Comparison of ENCODE assay signal across 7 cellular contexts in genomic region chr7:102439963-102440795, GRCh38. TPM values are rescaled to one million over a fixed set of nuclear protein-coding genes. Genes with fewer than 3 reads are reported as not detected.
DNase-seq lines count a peak whose midpoint lies in the region; ATAC-seq and TF ChIP-seq lines count a peak whose summit lies in the region.
"Had no signal": no experiment of that assay in that cellular context is flagged by ENCODE, and none has a peak within 500 bp of the region (broad histone marks: within the 10 kb centered on the region; RNA-seq: fewer than 3 reads in every experiment).

No MANE protein-coding gene starts in this region.

- H3K9me3 ChIP-seq in SK-N-SH: no peaks in the 10 kb centered on the region

- POLR2A ChIA-PET in SK-N-SH (lab: Yijun Ruan, JAX): interaction anchor here (0.6 kb wide), 1 partner anchor 8 kb away, joined by 3 read pairs; no protein-coding TSS in a partner anchor

- H3K4me2 ChIP-seq in SK-N-SH: peak overlapping the region; percentile 59

- H3K27ac ChIP-seq in SK-N-SH (ENCODE audit: low read depth in 2 of 2, low read length in 1 of 2): peak overlapping the region; percentile 41 to 69

- H3F3A ChIP-seq in SK-N-SH (replicated peaks; ENCODE audit: insufficient read depth): peaks cover 12% of the 10 kb centered on the region

- H3K79me2 ChIP-seq in SK-N-SH (ENCODE audit: insufficient read depth): peaks cover 50% of the 10 kb centered on the region

- H4K20me1 ChIP-seq in SK-N-SH (ENCODE audit: insufficient read depth): no peaks in the 10 kb centered on the region

- H3K9ac ChIP-seq in SK-N-SH: peak overlapping the region; percentile 14; the same call in 1 of the 2 replicates

- H3K4me1 ChIP-seq in SK-N-SH (ENCODE audit: control insufficient read depth in 1 of 2, insufficient read depth in 2 of 2, low read depth in 1 of 2, low read length in 1 of 2): peaks cover 7 to 12% of the 10 kb centered on the region in 2 experiments; a peak in 2 of 4 replicates

- no peak for TF ChIP-seq CTCF in SK-N-SH (IDR thresholded peaks at IDR 0.05)

- CTCF ChIA-PET in SK-N-SH (lab: Yijun Ruan, JAX): interaction anchor here (1.0 to 6.5 kb wide), 6 partner anchors 10 to 167 kb away, joined by 3 to 40 read pairs (median 4); partner anchors contain the start of gene PRKRIP1

- H3K27me3 ChIP-seq in SK-N-SH (ENCODE audit: insufficient read depth): no peaks in the 10 kb centered on the region

- peaks cover 2 to 52% of the 10 kb centered on the region in 2 experiments for H3K36me3 ChIP-seq in SK-N-SH (replicated peaks in 1 of 2; ENCODE audit: control insufficient read depth in 1 of 2, insufficient read depth in 2 of 2, low read length in 1 of 2)

- DNase-seq in C1 segment of cervical spinal cord (lab: John Stamatoyannopoulos, UW): peak in 8 of 14 donors; percentile 9 to 80 (median 19)
- DNase-seq in SK-N-SH: peak; percentile 40
- DNase-seq in islet precursor cell: peak; percentile 96
- no peak for DNase-seq in DMS114 treated with DMSO at 0.1 percent for 48 hours (lab: John Stamatoyannopoulos, UW; ENCODE audit: unreplicated experiment)
- DNase-seq in Kasumi-1 (lab: John Stamatoyannopoulos, UW): no peak
- DNase-seq: NCI-H146 had no signal

- WGBS in SK-N-SH (ENCODE audit: low lambda C conversion rate): 40% methylated on average over 17 of the region's 17 CpGs

- no peaks in the 10 kb centered on the region for H3K9me2 ChIP-seq in SK-N-SH

- no peak; a peak in 1 of 4 replicates for TF ChIP-seq EP300 in SK-N-SH (IDR thresholded peaks at IDR 0.05; ENCODE audit: borderline replicate concordance in 1 of 2, low read depth in 1 of 2, low read length in 1 of 2)

- peak overlapping the region; percentile 6; the same call in 1 of the 2 replicates for H2AFZ ChIP-seq in SK-N-SH (ENCODE audit: low read depth)

- no peak overlapping the region for H3K4me3 ChIP-seq in SK-N-SH (ENCODE audit: low read depth in 2 of 2, low read length in 1 of 2)

- no peak for ATAC-seq in GM21786 (IDR thresholded peaks at IDR 0.05; ENCODE audit: unreplicated experiment)

- no peak for TF ChIP-seq RAD21 in SK-N-SH (IDR thresholded peaks at IDR 0.05; ENCODE audit: low read length)

TF ChIP-seq in SK-N-SH, 30 proteins besides CTCF, POLR2A, EP300 and RAD21:
- TF ChIP-seq FOSL2 (IDR thresholded peaks at IDR 0.05; ENCODE audit: borderline replicate concordance, low read depth): peak; percentile 95
- no peak for TF ChIP-seq SIN3A (IDR thresholded peaks at IDR 0.05; ENCODE audit: borderline replicate concordance, low read depth, low read length)
- TF ChIP-seq TCF12 (IDR thresholded peaks at IDR 0.05): peak; percentile 66; the same call in 1 of the 2 replicates
- 0 out of 2 replicates have a peak, but pooled peaks have one; percentile 64 for TF ChIP-seq TEAD4 (IDR thresholded peaks at IDR 0.05; ENCODE audit: borderline replicate concordance, insufficient read depth)
- no peak for TF ChIP-seq USF1 (IDR thresholded peaks at IDR 0.05; ENCODE audit: borderline replicate concordance, low read depth)
- TF ChIP-seq PBX3 (IDR thresholded peaks at IDR 0.05): peak; percentile 59
- TF ChIP-seq GABPA (IDR thresholded peaks at IDR 0.05; ENCODE audit: low read depth): no peak
- TF ChIP-seq RXRA (IDR thresholded peaks at IDR 0.05; ENCODE audit: borderline replicate concordance, low read depth): no peak
- TF ChIP-seq MEF2A (IDR thresholded peaks at IDR 0.05; ENCODE audit: borderline replicate concordance, low read depth): no peak
- TF ChIP-seq POLR2AphosphoS5 (IDR thresholded peaks at IDR 0.05; ENCODE audit: low read depth, low read length): peak; percentile 31; the same call in 1 of the 2 replicates
- TF ChIP-seq JUND (IDR thresholded peaks at IDR 0.05): peak; percentile 88; the same call in 1 of the 2 replicates
- peak; percentile 96 for TF ChIP-seq NFIC (IDR thresholded peaks at IDR 0.05; ENCODE audit: borderline replicate concordance)
- TF ChIP-seq NRF1 (IDR thresholded peaks at IDR 0.05; ENCODE audit: low read depth, low read length): no peak

RNA-seq across cellular contexts. Expression of gene ORAI2, which starts 6.8 kb away (rescaled TPM):
- polyA plus RNA-seq in SK-N-SH (2012; rRNA removed): 78.7 and 85.8 TPM in 2 replicates
- 45.2 and 61.9 TPM in 2 replicates for polyA plus RNA-seq in SK-N-SH (2012; cell fraction: cytosol; rRNA removed)
- polyA plus RNA-seq in SK-N-SH (2012; cell fraction: nucleus; rRNA removed): 38.0 and 52.2 TPM in 2 replicates

RNA-seq across cellular contexts. Expression of gene ALKBH4, which starts 24.5 kb away (rescaled TPM):
- polyA plus RNA-seq in SK-N-SH (2012; rRNA removed): 13.7 and 18.1 TPM in 2 replicates
- 7.6 and 13.8 TPM in 2 replicates for polyA plus RNA-seq in SK-N-SH (2012; cell fraction: cytosol; rRNA removed)
- polyA plus RNA-seq in SK-N-SH (2012; cell fraction: nucleus; rRNA removed): 6.0 and 10.8 TPM in 2 replicates

RNA-seq across cellular contexts. Expression of gene LRWD1, which starts 24.6 kb away (rescaled TPM):
- polyA plus RNA-seq in SK-N-SH (2012; rRNA removed): 44.9 and 53.2 TPM in 2 replicates
- polyA plus RNA-seq in SK-N-SH (2012; cell fraction: cytosol; rRNA removed): 21.1 and 32.5 TPM in 2 replicates
- 89.9 and 156 TPM in 2 replicates for polyA plus RNA-seq in SK-N-SH (2012; cell fraction: nucleus; rRNA removed)

RNA-seq across cellular contexts. Expression of gene POLR2J, which starts 38.5 kb away (rescaled TPM):
- 290 and 299 TPM in 2 replicates for polyA plus RNA-seq in SK-N-SH (2012; rRNA removed)
- 218 and 258 TPM in 2 replicates for polyA plus RNA-seq in SK-N-SH (2012; cell fraction: cytosol; rRNA removed)
- polyA plus RNA-seq in SK-N-SH (2012; cell fraction: nucleus; rRNA removed): 70.9 and 86.9 TPM in 2 replicates

RNA-seq across cellular contexts. Expression of gene PRKRIP1, which starts 44.0 kb away (rescaled TPM):
- 41.2 and 55.0 TPM in 2 replicates for polyA plus RNA-seq in SK-N-SH (2012; rRNA removed)
- polyA plus RNA-seq in SK-N-SH (2012; cell fraction: cytosol; rRNA removed): 27.2 and 30.5 TPM in 2 replicates
- 216 and 262 TPM in 2 replicates for polyA plus RNA-seq in SK-N-SH (2012; cell fraction: nucleus; rRNA removed)

Comparison
In these comparisons a context has a peak if more than half of its experiments do, and no peak if none do; other contexts are left out.
1. DNase-seq: peak in C1 segment of cervical spinal cord (8 of 14), SK-N-SH (single experiment) and islet precursor cell (single experiment); none in DMS114 treated with DMSO at 0.1 percent for 48 hours (single experiment) and Kasumi-1 (0 of 2).